In the genomic region with DNA sequence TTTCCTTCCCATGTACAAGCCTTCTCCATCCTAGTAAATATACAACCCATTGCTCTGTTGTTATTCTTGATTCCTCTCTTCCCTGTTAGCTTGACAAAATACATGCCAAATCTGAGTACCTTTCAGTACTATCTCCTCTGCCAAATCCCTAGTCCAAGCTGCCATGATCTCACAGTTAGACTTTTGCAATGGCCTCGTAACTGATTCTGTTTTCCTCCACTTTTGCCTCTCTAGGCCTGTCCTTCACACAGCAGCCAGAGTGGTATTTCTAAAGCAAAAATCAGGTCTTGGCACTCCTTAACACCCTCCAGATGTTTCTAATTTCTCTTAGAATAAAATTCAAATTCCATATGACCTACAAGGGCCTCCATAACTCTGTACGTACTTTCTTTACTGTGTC, we compare ENCODE assay signal across 24 cellular contexts.
"Had no signal": no experiment of that assay in that cellular context is flagged by ENCODE, and none has a peak within 500 bp of the region (broad histone marks: within the 10 kb centered on the region; RNA-seq: fewer than 3 reads in every experiment).

No MANE protein-coding gene starts in this region.

- H3K4me1 ChIP-seq: neural progenitor cell, psoas muscle, transverse colon had no signal

- H3K4me3 ChIP-seq: heart left ventricle, neural progenitor cell, psoas muscle, spleen, testis, transverse colon had no signal

- H3K9me3 Mint-ChIP-seq: activated naive CD4-positive, alpha-beta T cell treated with anti-CD3 and anti-CD28 coated beads, Interleukin-2, amount 50 U/mL, for 72 hours; activated T-helper 2 cell treated with anti-CD3 and anti-CD28 coated beads, Interferon-gamma antibody, Interleukin-2, Interleukin-4, amounts not matched to agents 10 μg/mL and 5 μg/mL and 100 μg/mL, durations not matched to agents 14 hours and 24 hours and 36 hours; natural killer cell; T-helper 2 cell treated with Interferon-gamma antibody and Interleukin-4, amounts not matched to agents 5 μg/mL and 100 μg/mL, for 36 hours had no signal

- H3K4me1 Mint-ChIP-seq: activated CD4-positive, alpha-beta T cell treated with anti-CD3 and anti-CD28 coated beads for 36 hours; activated CD8-positive, alpha-beta memory T cell treated with anti-CD3 and anti-CD28 coated beads, Interleukin-2, amount 10 ng/mL, durations not matched to agents 7 days and 5 days; natural killer cell; neural progenitor cell had no signal

- ATAC-seq: activated CD4-positive, alpha-beta T cell treated with anti-CD3 and anti-CD28 coated beads for 36 hours; activated CD8-positive, alpha-beta memory T cell treated with anti-CD3 and anti-CD28 coated beads, Interleukin-2, amount 10 ng/mL, durations not matched to agents 7 days and 5 days; activated CD8-positive, alpha-beta T cell treated with anti-CD3 and anti-CD28 coated beads, Interleukin-2, amount 10 ng/mL, durations not matched to agents 7 days and 5 days; activated naive CD4-positive, alpha-beta T cell treated with anti-CD3 and anti-CD28 coated beads, Interleukin-2, amount 50 U/mL, for 72 hours; natural killer cell had no signal

- H3K27ac Mint-ChIP-seq: activated CD4-positive, alpha-beta T cell treated with anti-CD3 and anti-CD28 coated beads for 36 hours; activated CD8-positive, alpha-beta memory T cell treated with anti-CD3 and anti-CD28 coated beads, Interleukin-2, amount 10 ng/mL, durations not matched to agents 7 days and 5 days; activated CD8-positive, alpha-beta T cell treated with anti-CD3 and anti-CD28 coated beads, Interleukin-2, amount 10 ng/mL, durations not matched to agents 7 days and 5 days; activated naive CD4-positive, alpha-beta T cell treated with anti-CD3 and anti-CD28 coated beads, Interleukin-2, amount 50 U/mL, for 72 hours; activated T-helper 2 cell treated with anti-CD3 and anti-CD28 coated beads, Interferon-gamma antibody, Interleukin-2, Interleukin-4, amounts not matched to agents 10 μg/mL and 5 μg/mL and 100 μg/mL, durations not matched to agents 14 hours and 24 hours and 36 hours; natural killer cell; neural progenitor cell; T-helper 2 cell treated with Interferon-gamma antibody and Interleukin-4, amounts not matched to agents 5 μg/mL and 100 μg/mL, for 36 hours had no signal

- H3K36me3 Mint-ChIP-seq: natural killer cell had no signal

- DNase-seq: activated CD4-positive, alpha-beta T cell treated with anti-CD3 and anti-CD28 coated beads for 36 hours; activated CD4-positive, CD25-positive, alpha-beta regulatory T cell; activated CD8-positive, alpha-beta memory T cell treated with anti-CD3 and anti-CD28 coated beads, Interleukin-2, amount 10 ng/mL, durations not matched to agents 7 days and 5 days; activated CD8-positive, alpha-beta T cell treated with anti-CD3 and anti-CD28 coated beads, Interleukin-2, amount 10 ng/mL, durations not matched to agents 7 days and 5 days; activated naive CD4-positive, alpha-beta T cell; activated T-cell treated with anti-CD3 and anti-CD28 coated beads, Interleukin-2, amount 50 U/mL, for 48 hours; central memory CD4-positive, alpha-beta T cell; heart left ventricle; kidney glomerular epithelial cell; mesenchymal stem cell; natural killer cell; occipital lobe; psoas muscle; right cardiac atrium; spleen; stimulated activated naive CD4-positive, alpha-beta T cell; T-helper 1 cell; testis; transverse colon had no signal

- H3K9me3 ChIP-seq: heart left ventricle, psoas muscle, spleen, testis, transverse colon had no signal

- H3K4me3 Mint-ChIP-seq: activated CD4-positive, alpha-beta T cell treated with anti-CD3 and anti-CD28 coated beads for 36 hours; activated CD8-positive, alpha-beta memory T cell treated with anti-CD3 and anti-CD28 coated beads, Interleukin-2, amount 10 ng/mL, durations not matched to agents 7 days and 5 days; activated CD8-positive, alpha-beta T cell treated with anti-CD3 and anti-CD28 coated beads, Interleukin-2, amount 10 ng/mL, durations not matched to agents 7 days and 5 days; natural killer cell; neural progenitor cell; T-helper 2 cell treated with Interferon-gamma antibody and Interleukin-4, amounts not matched to agents 5 μg/mL and 100 μg/mL, for 36 hours had no signal

- H3K27ac ChIP-seq: neural progenitor cell, parathyroid adenoma, psoas muscle, spleen, testis, transverse colon had no signal

- H3K27me3 Mint-ChIP-seq: activated CD4-positive, alpha-beta T cell treated with anti-CD3 and anti-CD28 coated beads for 36 hours; activated CD8-positive, alpha-beta memory T cell treated with anti-CD3 and anti-CD28 coated beads, Interleukin-2, amount 10 ng/mL, durations not matched to agents 7 days and 5 days had no signal
